Comparison of ENCODE assay signal across 21 cellular contexts in genomic region chr9:34362614-34363013, GRCh38. TPM values are rescaled to one million over a fixed set of nuclear protein-coding genes. Genes with fewer than 3 reads are reported as not detected.
DNase-seq lines count a peak whose midpoint lies in the region; ATAC-seq and TF ChIP-seq lines count a peak whose summit lies in the region.
"Had no signal": no experiment of that assay in that cellular context is flagged by ENCODE, and none has a peak within 500 bp of the region (broad histone marks: within the 10 kb centered on the region; RNA-seq: fewer than 3 reads in every experiment).

No MANE protein-coding gene starts in this region.

- TF ChIP-seq CTCF in heart left ventricle (IDR thresholded peaks at IDR 0.05) (no peak), chondrocyte (IDR thresholded peaks at IDR 0.05) (no peak), stomach (IDR thresholded peaks at IDR 0.05) (no peak)

- H2AK5ac ChIP-seq in mesendoderm (ENCODE audit: low read length), result peak overlapping the region; percentile 83

- 92 to 100% (median 98%) methylated on average over 1 of the region's 1 CpG for WGBS in heart left ventricle, 4 donors
- no CpG with 5 or more reads among the region's 1 CpG for WGBS in mesendoderm (ENCODE audit: extremely low coverage, insufficient coverage, low lambda C conversion rate)
- 64 to 100% (median 73%) methylated on average over 1 of the region's 1 CpG for WGBS in stomach, 5 donors

- H3K9ac ChIP-seq in mesendoderm (ENCODE audit: low read length), result no peak overlapping the region

- no peak overlapping the region for H3K27ac Mint-ChIP-seq in chondrocyte (ENCODE audit: unreplicated experiment)
- H3K27ac Mint-ChIP-seq: B cell, H9, HFFc6 had no signal

- H2BK120ac ChIP-seq in mesendoderm (ENCODE audit: low read depth, low read length), result no peak overlapping the region

- ATAC-seq in heart left ventricle (no peak), left ventricle myocardium superior (no peak), GM21423 (IDR thresholded peaks at IDR 0.05; ENCODE audit: unreplicated experiment) (no peak)

- H3K36me3 ChIP-seq in heart left ventricle, result peaks cover 0 to 2% (median 0%) of the 10 kb centered on the region in 9 donors
- H3K36me3 ChIP-seq in mesendoderm (ENCODE audit: control insufficient read depth, insufficient read depth, low read length), result no peaks in the 10 kb centered on the region
- peaks cover 0 to 7% (median 2%) of the 10 kb centered on the region in 4 donors for H3K36me3 ChIP-seq in stomach

- intact Hi-C loops in heart left ventricle (cut with DNase I) (no loop called here), left ventricle myocardium superior (cut with micrococcal nuclease) (no loop called here), stomach (cut with DNase I; ENCODE audit: low total_unique reads) (no loop called here)

- peaks cover 4% of the 10 kb centered on the region for H3K36me3 Mint-ChIP-seq in chondrocyte (ENCODE audit: low read depth)

- H3K4me3 ChIP-seq in heart left ventricle, result no peak overlapping the region
- H3K4me3 ChIP-seq in mesendoderm (ENCODE audit: low read length), result no peak overlapping the region
- no peak overlapping the region for H3K4me3 ChIP-seq in stomach

- no peak overlapping the region for H3K4me3 Mint-ChIP-seq in chondrocyte (ENCODE audit: unreplicated experiment)
- H3K4me3 Mint-ChIP-seq: B cell, HFFc6 had no signal

- peak overlapping the region; percentile 77 for H3K18ac ChIP-seq in mesendoderm (ENCODE audit: low read length)

- no peaks in the 10 kb centered on the region for H3K27me3 Mint-ChIP-seq in chondrocyte (ENCODE audit: low read depth)
- H3K27me3 Mint-ChIP-seq: B cell had no signal

- peak overlapping the region; percentile 85 for H2BK5ac ChIP-seq in mesendoderm (ENCODE audit: low read length)

- DNase-seq in heart left ventricle (no peak), left ventricle myocardium superior (no peak), chondrocyte (ENCODE audit: low spot score) (peak; percentile 9), mesendoderm (no peak), stomach (peak; percentile 10), DMS 273 treated with DMSO at 0.1 percent for 48 hours (lab: John Stamatoyannopoulos, UW) (no peak)
- DNase-seq: DMS79; H9; HFFc6; Kasumi-1; NCI-H1694; NCI-H2081; NCI-H2171; NCI-H345; NCI-H524; NCI-H774; NK-92 treated with Interleukin-12 subunit alpha and Interleukin-12 subunit beta, amount 100 ng/mL, for 24 hours; SIG-M5 had no signal

- no peak overlapping the region for H3K4me2 ChIP-seq in mesendoderm (ENCODE audit: low read length)

- H3K4me1 ChIP-seq in heart left ventricle (peaks cover 0 to 25% (median 15%) of the 10 kb centered on the region in 12 donors), mesendoderm (ENCODE audit: control insufficient read depth, low read depth, low read length) (peaks cover 22% of the 10 kb centered on the region), stomach (no peaks in the 10 kb centered on the region)

- H4K8ac ChIP-seq in mesendoderm (ENCODE audit: low read depth, low read length), result no peak overlapping the region

- no peaks in the 10 kb centered on the region for H3K79me2 ChIP-seq in mesendoderm (ENCODE audit: control insufficient read depth, insufficient read depth, low read length)

- no peak for TF ChIP-seq EP300 in stomach (IDR thresholded peaks at IDR 0.05)

- H3K9me3 ChIP-seq in heart left ventricle (peaks cover 0 to 6% (median 0%) of the 10 kb centered on the region in 12 donors), stomach (no peaks in the 10 kb centered on the region)

- H3K4me1 Mint-ChIP-seq in chondrocyte (ENCODE audit: low read depth), result peaks cover 5% of the 10 kb centered on the region
- H3K4me1 Mint-ChIP-seq: B cell had no signal

- H3K27ac ChIP-seq in heart left ventricle, result peak overlapping the region in 7 of 12 donors; percentile 42 to 92 (median 79)
- H3K27ac ChIP-seq in mesendoderm (ENCODE audit: low read depth, low read length), result peak overlapping the region; percentile 80
- H3K27ac ChIP-seq in stomach, result no peak overlapping the region
- H3K27ac ChIP-seq: RWPE1 had no signal

- H3K23ac ChIP-seq in mesendoderm (ENCODE audit: low read length), result no peak overlapping the region

- peak overlapping the region; percentile 69 for H3K56ac ChIP-seq in mesendoderm (ENCODE audit: low read length)

- H3K4ac ChIP-seq in mesendoderm (ENCODE audit: low read depth, low read length), result peak overlapping the region; percentile 87

- H3K79me1 ChIP-seq in mesendoderm (ENCODE audit: low read length), result no peaks in the 10 kb centered on the region

- H3K27me3 ChIP-seq in heart left ventricle, result no peaks in the 10 kb centered on the region
- H3K27me3 ChIP-seq in mesendoderm (ENCODE audit: insufficient read depth, low read length, poor library complexity), result no peaks in the 10 kb centered on the region
- no peaks in the 10 kb centered on the region for H3K27me3 ChIP-seq in stomach

- H3K9me3 Mint-ChIP-seq in chondrocyte (ENCODE audit: low read depth), result peaks cover 8% of the 10 kb centered on the region
- H3K9me3 Mint-ChIP-seq: HFFc6 had no signal

- H2BK15ac ChIP-seq in mesendoderm (replicated peaks; ENCODE audit: low read depth), result peak overlapping the region; percentile 29

- no peak for TF ChIP-seq POLR2A in heart left ventricle (IDR thresholded peaks at IDR 0.05)
- no peak for TF ChIP-seq POLR2A in stomach (IDR thresholded peaks at IDR 0.05)

- H4K5ac ChIP-seq in mesendoderm (ENCODE audit: low read length), result no peak overlapping the region

RNA-seq across cellular contexts. Expression of gene MYORG, which starts 14.1 kb away (rescaled TPM):
- total RNA-seq in heart left ventricle, result 10 to 100 TPM in 1 of 9 donors, 1 to 10 TPM in 8; 3.5 to 10.2 (median 6.7) TPM
- 1 to 10 TPM; 1.3 to 5.9 TPM for polyA plus RNA-seq in heart left ventricle
- 5.3 TPM for total RNA-seq in left ventricle myocardium superior
- 5.3 to 7.5 TPM (median 6.8 TPM) in 3 replicates for total RNA-seq in chondrocyte
- polyA plus RNA-seq in mesendoderm (2013, experiment 1 of 2), result 19.8 TPM
- polyA plus RNA-seq in mesendoderm (2013, experiment 2 of 2), result 18.7 TPM
- 10 to 100 TPM in 4 of 5 donors, 1 to 10 TPM in 1; 9.5 to 31.3 (median 19.6) TPM for total RNA-seq in stomach
- polyA plus RNA-seq in stomach, result 1 to 10 TPM in 2 of 3 donors, under 1 TPM in 1; 0.76 to 9.0 (median 3.9) TPM

RNA-seq across cellular contexts. Expression of gene NUDT2, which starts 33.2 kb away (rescaled TPM):
- total RNA-seq in heart left ventricle, result 10 to 100 TPM; 14.1 to 21.3 (median 17.2) TPM
- polyA plus RNA-seq in heart left ventricle, result 10 to 100 TPM; 19.4 to 27.6 TPM
- 19.6 TPM for total RNA-seq in left ventricle myocardium superior
- total RNA-seq in chondrocyte, result 15.6 to 17.9 TPM (median 17.6 TPM) in 3 replicates
- 10.2 TPM for polyA plus RNA-seq in mesendoderm (2013, experiment 1 of 2)
- polyA plus RNA-seq in mesendoderm (2013, experiment 2 of 2), result 10.0 TPM
- 10 to 100 TPM in 3 of 5 donors, 1 to 10 TPM in 1, under 1 TPM in 1; 0.87 to 46.9 (median 17.0) TPM for total RNA-seq in stomach
- polyA plus RNA-seq in stomach, result 10 to 100 TPM; 22.2 to 73.2 (median 34.5) TPM

RNA-seq across cellular contexts. Expression of gene KIF24, which starts 33.5 kb away (rescaled TPM):
- total RNA-seq in heart left ventricle, result 1 to 10 TPM in 2 of 9 donors, under 1 TPM in 7; 0.25 to 1.6 (median 0.67) TPM
- polyA plus RNA-seq in heart left ventricle, result under 1 TPM; 0.19 to 0.64 TPM
- 0.45 TPM for total RNA-seq in left ventricle myocardium superior
- total RNA-seq in chondrocyte, result 0.90 to 2.5 TPM (median 1.0 TPM) in 3 replicates
- polyA plus RNA-seq in mesendoderm (2013, experiment 1 of 2), result 1.9 TPM
- 2.0 TPM for polyA plus RNA-seq in mesendoderm (2013, experiment 2 of 2)
- 1 to 10 TPM in 4 of 5 donors, under 1 TPM in 1; 0.29 to 5.8 (median 3.2) TPM for total RNA-seq in stomach
- under 1 TPM; 0.37 to 0.90 (median 0.46) TPM for polyA plus RNA-seq in stomach

Comparison
In these comparisons a context has a peak if more than half of its experiments do, and no peak if none do; other contexts are left out.
1. DNase-seq: peak in chondrocyte (single experiment) and stomach (single experiment); none in heart left ventricle (0 of 5), left ventricle myocardium superior (single experiment), mesendoderm (single experiment) and DMS 273 treated with DMSO at 0.1 percent for 48 hours (single experiment).
2. H3K27ac ChIP-seq: peak in heart left ventricle (7 of 12) and mesendoderm (single experiment); none in stomach (0 of 5).